8 cellular contexts compared by ENCODE assay signal in genomic region chr11:68844376-68844775, GRCh38. TPM values are rescaled to one million over a fixed set of nuclear protein-coding genes. Genes with fewer than 3 reads are reported as not detected.
A peak's percentile ranks its signal among the peaks of the same experiment; 100 is the strongest.
DNase-seq lines count a peak whose midpoint lies in the region; ATAC-seq and TF ChIP-seq lines count a peak whose summit lies in the region.

No MANE protein-coding gene starts in this region.

- peak overlapping the region in 2 of 3 donors; percentile 62 to 81 for H3K27ac ChIP-seq in thyroid gland

- no peak for TF ChIP-seq CTCF in thyroid gland (IDR thresholded peaks at IDR 0.05)

- H3K4me3 Mint-ChIP-seq in activated naive CD4-positive, alpha-beta T cell treated with anti-CD3 and anti-CD28 coated beads, Interleukin-2, amount 50 U/mL, for 24 hours, result peak overlapping the region; percentile 86
- peak overlapping the region; percentile 90 for H3K4me3 Mint-ChIP-seq in activated naive CD8-positive, alpha-beta T cell
- peak overlapping the region; percentile 97 for H3K4me3 Mint-ChIP-seq in memory B cell

- no peak overlapping the region for H3K27ac Mint-ChIP-seq in activated naive CD4-positive, alpha-beta T cell treated with anti-CD3 and anti-CD28 coated beads, Interleukin-2, amount 50 U/mL, for 24 hours
- peak overlapping the region; percentile 6 for H3K27ac Mint-ChIP-seq in activated naive CD8-positive, alpha-beta T cell
- no peak overlapping the region for H3K27ac Mint-ChIP-seq in memory B cell

- no peaks in the 10 kb centered on the region for H3K27me3 ChIP-seq in thyroid gland

- no peaks in the 10 kb centered on the region for H3K27me3 Mint-ChIP-seq in activated naive CD4-positive, alpha-beta T cell treated with anti-CD3 and anti-CD28 coated beads, Interleukin-2, amount 50 U/mL, for 24 hours
- H3K27me3 Mint-ChIP-seq in activated naive CD8-positive, alpha-beta T cell, result no peaks in the 10 kb centered on the region
- H3K27me3 Mint-ChIP-seq in memory B cell, result no peaks in the 10 kb centered on the region

- TF ChIP-seq POLR2A in thyroid gland (IDR thresholded peaks at IDR 0.05), result no peak

- H3K36me3 Mint-ChIP-seq in activated naive CD4-positive, alpha-beta T cell treated with anti-CD3 and anti-CD28 coated beads, Interleukin-2, amount 50 U/mL, for 24 hours, result no peaks in the 10 kb centered on the region
- H3K36me3 Mint-ChIP-seq in activated naive CD8-positive, alpha-beta T cell, result no peaks in the 10 kb centered on the region
- H3K36me3 Mint-ChIP-seq in memory B cell, result no peaks in the 10 kb centered on the region

- WGBS in thyroid gland, 2 donors, result 79 to 84% methylated on average over 3 of the region's 3 CpGs

- H3K4me1 Mint-ChIP-seq in activated naive CD4-positive, alpha-beta T cell treated with anti-CD3 and anti-CD28 coated beads, Interleukin-2, amount 50 U/mL, for 24 hours, result peaks cover 26% of the 10 kb centered on the region
- H3K4me1 Mint-ChIP-seq in activated naive CD8-positive, alpha-beta T cell (ENCODE audit: low read depth), result peaks cover 29% of the 10 kb centered on the region
- H3K4me1 Mint-ChIP-seq in memory B cell, result peaks cover 8% of the 10 kb centered on the region

- no peaks in the 10 kb centered on the region for H3K9me3 ChIP-seq in thyroid gland

- peaks cover 25 to 42% of the 10 kb centered on the region in 2 donors for H3K4me1 ChIP-seq in thyroid gland

- DNase-seq in activated naive CD4-positive, alpha-beta T cell treated with anti-CD3 and anti-CD28 coated beads, Interleukin-2, amount 50 U/mL, for 16 hours, result no peak
- DNase-seq in memory B cell (ENCODE audit: low spot score in 2 of 2) (no peak), thyroid gland (no peak), CD1c-positive myeloid dendritic cell (ENCODE audit: extremely low spot score) (no peak), NCI-H2171 treated with DMSO at 0.1 percent for 48 hours (lab: John Stamatoyannopoulos, UW) (no peak)

- H3K9me3 Mint-ChIP-seq in activated naive CD4-positive, alpha-beta T cell treated with anti-CD3 and anti-CD28 coated beads, Interleukin-2, amount 50 U/mL, for 24 hours, result no peaks in the 10 kb centered on the region
- no peaks in the 10 kb centered on the region for H3K9me3 Mint-ChIP-seq in activated naive CD8-positive, alpha-beta T cell (ENCODE audit: low read depth)
- H3K9me3 Mint-ChIP-seq in memory B cell, result no peaks in the 10 kb centered on the region

- no peak for ATAC-seq in memory B cell (ENCODE audit: low read depth)
- ATAC-seq in HG02870 (IDR thresholded peaks at IDR 0.05; ENCODE audit: unreplicated experiment), result no peak

- intact Hi-C loops in thyroid gland (cut with DNase I), result no loop called here

- no peaks in the 10 kb centered on the region for H3K36me3 ChIP-seq in thyroid gland

- H3K4me3 ChIP-seq in thyroid gland (replicated peaks in 1 of 3), result no peak overlapping the region

RNA-seq across cellular contexts. Expression of gene CPT1A, which starts 2.7 kb away (rescaled TPM):
- 10 to 100 TPM; 29.9 to 58.0 (median 43.8) TPM for total RNA-seq in thyroid gland

RNA-seq across cellular contexts. Expression of gene MRPL21, which starts 59.3 kb away (rescaled TPM):
- 10 to 100 TPM; 24.0 to 86.6 (median 65.6) TPM for total RNA-seq in thyroid gland

RNA-seq across cellular contexts. Expression of gene IGHMBP2, which starts 59.3 kb away (rescaled TPM):
- total RNA-seq in thyroid gland, result 10 to 100 TPM; 10.2 to 18.4 (median 11.7) TPM
